Comparison of ENCODE assay signal across 13 cellular contexts in genomic region chr9:12916037-12916436, GRCh38.
DNase-seq lines count a peak whose midpoint lies in the region; ATAC-seq and TF ChIP-seq lines count a peak whose summit lies in the region.
"Had no signal": no experiment of that assay in that cellular context is flagged by ENCODE, and none has a peak within 500 bp of the region (broad histone marks: within the 10 kb centered on the region; RNA-seq: fewer than 3 reads in every experiment).

No MANE protein-coding gene starts in this region.

- no peaks in the 10 kb centered on the region for H3K4me1 ChIP-seq in GM23338 (ENCODE audit: insufficient read depth)
- H3K4me1 ChIP-seq: suprapubic skin had no signal

- H3K27ac Mint-ChIP-seq in GM23338: no peak overlapping the region; the same call in 1 of the 2 replicates
- no peak overlapping the region for H3K27ac Mint-ChIP-seq in effector memory CD8-positive, alpha-beta T cell
- H3K27ac Mint-ChIP-seq: CD14-positive monocyte had no signal

- H3K4me3 Mint-ChIP-seq in GM23338: no peak overlapping the region
- H3K4me3 Mint-ChIP-seq in effector memory CD8-positive, alpha-beta T cell: no peak overlapping the region
- H3K4me3 Mint-ChIP-seq: CD14-positive monocyte had no signal

- H3K4me3 ChIP-seq in GM23338: no peak overlapping the region
- H3K4me3 ChIP-seq in brain microvascular endothelial cell (ENCODE audit: low read depth, low read length): no peak overlapping the region
- H3K4me3 ChIP-seq: SK-N-MC, suprapubic skin had no signal

- H3K9me2 ChIP-seq in GM23338 (ENCODE audit: insufficient read depth): no peaks in the 10 kb centered on the region

- H3K27ac ChIP-seq in GM23338 (ENCODE audit: low read depth): no peak overlapping the region
- H3K27ac ChIP-seq in brain microvascular endothelial cell: no peak overlapping the region
- H3K27ac ChIP-seq: SK-N-MC, suprapubic skin had no signal

- H3K27me3 ChIP-seq in GM23338 (ENCODE audit: insufficient read depth) (no peaks in the 10 kb centered on the region), brain microvascular endothelial cell (replicated peaks) (no peaks in the 10 kb centered on the region)
- H3K27me3 ChIP-seq: suprapubic skin had no signal

- H4K20me1 ChIP-seq in GM23338 (replicated peaks; ENCODE audit: insufficient read depth): no peaks in the 10 kb centered on the region

- H3K27me3 Mint-ChIP-seq in GM23338 (ENCODE audit: insufficient read depth, low read depth, poor library complexity): peaks cover 2% of the 10 kb centered on the region
- no peaks in the 10 kb centered on the region for H3K27me3 Mint-ChIP-seq in effector memory CD8-positive, alpha-beta T cell

- DNase-seq in GM23338 (ENCODE audit: low spot score): peak; percentile 17
- peak in 36 of 56 donors; percentile 0 to 73 (median 32) for DNase-seq in amygdala (lab: John Stamatoyannopoulos, UW)
- DNase-seq in globus pallidus (ENCODE audit: low spot score): peak; percentile 90
- DNase-seq in occipital lobe (lab: John Stamatoyannopoulos, UW): peak; percentile 25
- DNase-seq in stimulated activated CD4-positive, alpha-beta T cell treated with anti-CD3 and anti-CD28 coated beads, Interleukin-4, amount 100 ng/mL, for 1 hour: no peak
- no peak for DNase-seq in NCI-H1048 (lab: John Stamatoyannopoulos, UW)
- no peak for DNase-seq in effector memory CD8-positive, alpha-beta T cell
- no peak for DNase-seq in brain microvascular endothelial cell
- DNase-seq: EL, NCI-H1436 had no signal

- H3K4me1 Mint-ChIP-seq in GM23338: peaks cover 13% of the 10 kb centered on the region; the same call in 2 of the 3 replicates
- H3K4me1 Mint-ChIP-seq in effector memory CD8-positive, alpha-beta T cell (ENCODE audit: low read depth in 2 of 2): no peaks in the 10 kb centered on the region
- H3K4me1 Mint-ChIP-seq: CD14-positive monocyte had no signal

- H3K4me2 ChIP-seq in GM23338: no peak overlapping the region

- ATAC-seq in GM23338: peak; percentile 86
- ATAC-seq in effector memory CD8-positive, alpha-beta T cell (replicated peaks): no peak

- no peaks in the 10 kb centered on the region for H3K79me2 ChIP-seq in GM23338 (replicated peaks; ENCODE audit: insufficient read depth)

- H3K9me3 Mint-ChIP-seq in GM23338: no peaks in the 10 kb centered on the region
- H3K9me3 Mint-ChIP-seq in effector memory CD8-positive, alpha-beta T cell: peaks cover 14 to 17% of the 10 kb centered on the region in 2 donors

- TF ChIP-seq CTCF in GM23338 (conservative IDR thresholded peaks at IDR 0.05; ENCODE audit: low read depth in 2 of 2) (no peak), brain microvascular endothelial cell (IDR thresholded peaks at IDR 0.05; ENCODE audit: low read depth, low read length, missing control alignments) (no peak)

- H3K36me3 Mint-ChIP-seq in GM23338 (ENCODE audit: low read depth): no peaks in the 10 kb centered on the region
- no peaks in the 10 kb centered on the region for H3K36me3 Mint-ChIP-seq in effector memory CD8-positive, alpha-beta T cell (ENCODE audit: insufficient read depth)
- H3K36me3 Mint-ChIP-seq: CD14-positive monocyte had no signal

- H3K36me3 ChIP-seq in GM23338 (ENCODE audit: insufficient read depth) (no peaks in the 10 kb centered on the region), brain microvascular endothelial cell (replicated peaks) (no peaks in the 10 kb centered on the region)
- H3K36me3 ChIP-seq: suprapubic skin had no signal

- no peaks in the 10 kb centered on the region for H3F3A ChIP-seq in GM23338 (replicated peaks; ENCODE audit: low read depth)

- H2AFZ ChIP-seq in GM23338: no peak overlapping the region; the same call in 1 of the 2 replicates

- in situ Hi-C loops in brain microvascular endothelial cell (cut with HindIII; ENCODE audit: low pct_ligation_motif_present, low sequenced_read_pairs): no loop called here

TF ChIP-seq in GM23338, 12 proteins besides CTCF, POLR2A, EP300 and RAD21:
- TF ChIP-seq JUNB (IDR thresholded peaks at IDR 0.05; ENCODE audit: unreplicated experiment): no peak
- TF ChIP-seq ZNF462 (CRISPR knock-in tag; IDR thresholded peaks at IDR 0.05): peak; percentile 80
TF ChIP-seq in GM23338: peak in this region for 1.

Comparison
In these comparisons a context has a peak if more than half of its experiments do, and no peak if none do; other contexts are left out.
1. DNase-seq: peak in GM23338 (single experiment), amygdala (36 of 56), globus pallidus (single experiment) and occipital lobe (single experiment); none in stimulated activated CD4-positive, alpha-beta T cell treated with anti-CD3 and anti-CD28 coated beads, Interleukin-4, amount 100 ng/mL, for 1 hour (single experiment), NCI-H1048 (single experiment), effector memory CD8-positive, alpha-beta T cell (0 of 3) and brain microvascular endothelial cell (single experiment).